Comparison of ENCODE assay signal across 18 cellular contexts in the genomic region with DNA sequence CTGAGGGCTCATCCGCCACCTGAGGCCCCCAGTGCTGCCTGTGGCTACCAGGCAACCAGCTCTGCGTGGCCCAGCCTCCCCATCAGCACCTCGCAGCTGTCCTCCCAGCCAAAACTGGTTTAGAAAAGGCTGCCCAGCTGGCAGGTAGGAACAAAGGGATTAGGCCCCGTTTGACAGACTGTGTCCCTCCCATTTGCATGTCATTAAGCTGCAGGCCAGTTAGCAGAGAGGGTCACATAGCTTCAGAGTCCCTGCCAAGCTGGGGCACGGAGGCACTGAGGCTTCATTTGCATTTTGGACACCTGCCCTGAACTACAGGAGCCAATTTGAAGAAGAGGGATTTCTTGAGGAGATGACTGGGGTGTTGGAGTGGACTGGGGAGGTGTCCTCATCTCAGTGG.
DNase-seq lines count a peak whose midpoint lies in the region; ATAC-seq and TF ChIP-seq lines count a peak whose summit lies in the region.
"Had no signal": no experiment of that assay in that cellular context is flagged by ENCODE, and none has a peak within 500 bp of the region (broad histone marks: within the 10 kb centered on the region; RNA-seq: fewer than 3 reads in every experiment).

No MANE protein-coding gene starts in this region.

- no peak for TF ChIP-seq CTCF in prostate gland (IDR thresholded peaks at IDR 0.05)

- DNase-seq in NCI-H748 (lab: John Stamatoyannopoulos, UW; ENCODE audit: unreplicated experiment), result peak; percentile 6
- no peak for DNase-seq in NCI-H748 treated with DMSO at 0.1 percent for 48 hours (lab: John Stamatoyannopoulos, UW)
- peak; percentile 94 for DNase-seq in NCI-H526 treated with DMSO at 0.1 percent for 48 hours (lab: John Stamatoyannopoulos, UW)
- peak; percentile 87 for DNase-seq in ecto neural progenitor cell (ENCODE audit: low spot score)
- peak; percentile 33 for DNase-seq in pons (ENCODE audit: low spot score)
- no peak for DNase-seq in aorta
- DNase-seq in prostate gland (ENCODE audit: low spot score), result no peak
- DNase-seq in GDM1 (lab: John Stamatoyannopoulos, UW), result no peak
- DNase-seq: activated CD4-positive, alpha-beta T cell treated with anti-CD3 and anti-CD28 coated beads for 4 hours; activated T-cell treated with anti-CD3 and anti-CD28 coated beads, Interleukin-2, amount 50 U/mL, for 1 hour; CD4-positive, alpha-beta T cell; effector memory CD4-positive, alpha-beta T cell; left lung; stimulated activated naive B cell treated with anti-CD40 and anti-IgM and Interleukin-4, amounts not matched to agents 10 μg/mL and 1 μg/mL and 100 μg/mL, for 72 hours; T1000; upper lobe of right lung had no signal

- H3K4me1 ChIP-seq in aorta (ENCODE audit: control insufficient read depth in 1 of 2, insufficient read depth in 2 of 2, low read length in 2 of 2) (no peaks in the 10 kb centered on the region), prostate gland (replicated peaks) (no peaks in the 10 kb centered on the region)
- H3K4me1 ChIP-seq: parathyroid adenoma, upper lobe of right lung had no signal

- H3K27ac ChIP-seq in aorta (ENCODE audit: low read depth in 1 of 2, low read length in 2 of 2) (no peak overlapping the region), prostate gland (no peak overlapping the region)
- H3K27ac ChIP-seq: left lung, parathyroid adenoma, upper lobe of right lung had no signal

- no peak for ATAC-seq in aorta (ENCODE audit: low FRiP score)
- ATAC-seq: activated naive CD4-positive, alpha-beta T cell treated with anti-CD3 and anti-CD28 coated beads, Interleukin-2, amount 50 U/mL, for 72 hours; left lung; stimulated activated naive B cell treated with anti-CD40 and anti-IgM and Interleukin-4, amounts not matched to agents 10 μg/mL and 1 μg/mL and 100 μg/mL, for 72 hours; upper lobe of right lung had no signal

- H3K9me3 ChIP-seq in aorta (ENCODE audit: control insufficient read depth, low read length), result peaks cover 3% of the 10 kb centered on the region
- H3K9me3 ChIP-seq in prostate gland, result no peaks in the 10 kb centered on the region

- H3K4me3 ChIP-seq in aorta (ENCODE audit: low read length in 2 of 2) (no peak overlapping the region), prostate gland (no peak overlapping the region)
- H3K4me3 ChIP-seq: left lung, upper lobe of right lung had no signal

- TF ChIP-seq POLR2A in prostate gland (IDR thresholded peaks at IDR 0.05), result no peak

- H3K36me3 ChIP-seq in aorta (ENCODE audit: control insufficient read depth in 1 of 2, insufficient read depth in 2 of 2, low read length in 1 of 2) (no peaks in the 10 kb centered on the region), prostate gland (no peaks in the 10 kb centered on the region)
- H3K36me3 ChIP-seq: left lung, upper lobe of right lung had no signal

- H3K27me3 ChIP-seq in aorta (ENCODE audit: control insufficient read depth in 1 of 2, insufficient read depth in 2 of 2, low read length in 1 of 2) (no peaks in the 10 kb centered on the region), prostate gland (replicated peaks; ENCODE audit: insufficient read depth) (peaks cover 2% of the 10 kb centered on the region)
- H3K27me3 ChIP-seq: left lung, upper lobe of right lung had no signal

- intact Hi-C loops in aorta (cut with DNase I), result no loop called here
- intact Hi-C loops in prostate gland (cut with DNase I), result no loop called here

- 70 to 72% methylated on average over 5 of the region's 5 CpGs for WGBS in aorta, 2 donors
- WGBS in prostate gland, result 62% methylated on average over 5 of the region's 5 CpGs

Comparison
In these comparisons a context has a peak if more than half of its experiments do, and no peak if none do; other contexts are left out.
1. DNase-seq: peak in NCI-H748 (single experiment), NCI-H526 treated with DMSO at 0.1 percent for 48 hours (single experiment), ecto neural progenitor cell (single experiment) and pons (single experiment); none in NCI-H748 treated with DMSO at 0.1 percent for 48 hours (single experiment), aorta (0 of 2), prostate gland (single experiment) and GDM1 (single experiment).